Comparison of ENCODE assay signal across 9 cellular contexts in genomic region chr21:33078907-33079582, GRCh38. TPM values are rescaled to one million over a fixed set of nuclear protein-coding genes. Genes with fewer than 3 reads are reported as not detected.
DNase-seq lines count a peak whose midpoint lies in the region; ATAC-seq and TF ChIP-seq lines count a peak whose summit lies in the region.
"Had no signal": no experiment of that assay in that cellular context is flagged by ENCODE, and none has a peak within 500 bp of the region (broad histone marks: within the 10 kb centered on the region; RNA-seq: fewer than 3 reads in every experiment).

No MANE protein-coding gene starts in this region.

- H3K27ac ChIP-seq in naive thymus-derived CD4-positive, alpha-beta T cell (ENCODE audit: low read depth, low read length): no peak overlapping the region
- no peak overlapping the region for H3K27ac ChIP-seq in ovary

- H3K4me1 Mint-ChIP-seq in naive thymus-derived CD4-positive, alpha-beta T cell: peaks cover 0 to 8% (median 0%) of the 10 kb centered on the region in 7 donors
- H3K4me1 Mint-ChIP-seq in glutamatergic neuron (ENCODE audit: low read depth, unreplicated experiment): peaks cover 10% of the 10 kb centered on the region

- TF ChIP-seq EP300 in ovary (IDR thresholded peaks at IDR 0.05): no peak

- H3K36me3 ChIP-seq in naive thymus-derived CD4-positive, alpha-beta T cell (ENCODE audit: control insufficient read depth in 2 of 3, insufficient read depth in 3 of 3, low read length in 3 of 3): no peaks in the 10 kb centered on the region
- no peaks in the 10 kb centered on the region for H3K36me3 ChIP-seq in ovary

- POLR2A ChIA-PET in naive thymus-derived CD4-positive, alpha-beta T cell (lab: Charles Lee): no interaction called here

- peaks cover 14 to 43% (median 26%) of the 10 kb centered on the region in 5 donors for H3K27me3 Mint-ChIP-seq in naive thymus-derived CD4-positive, alpha-beta T cell
- H3K27me3 Mint-ChIP-seq in glutamatergic neuron (ENCODE audit: unreplicated experiment): peaks cover 6% of the 10 kb centered on the region

- H3K27ac Mint-ChIP-seq in naive thymus-derived CD4-positive, alpha-beta T cell: no peak overlapping the region
- H3K27ac Mint-ChIP-seq in glutamatergic neuron (ENCODE audit: unreplicated experiment): no peak overlapping the region

- H3K9me3 Mint-ChIP-seq in naive thymus-derived CD4-positive, alpha-beta T cell: no peaks in the 10 kb centered on the region
- peaks cover 6% of the 10 kb centered on the region for H3K9me3 Mint-ChIP-seq in glutamatergic neuron (ENCODE audit: unreplicated experiment)

- intact Hi-C loops in naive thymus-derived CD4-positive, alpha-beta T cell (cut with micrococcal nuclease): no loop called here
- intact Hi-C loops in ovary (cut with DNase I): no loop called here

- CTCF ChIA-PET in naive thymus-derived CD4-positive, alpha-beta T cell (lab: Charles Lee): no interaction called here

- 64 to 72% (median 68%) methylated on average over 10 of the region's 10 CpGs for WGBS in ovary, 3 donors

- ATAC-seq in HG02610 (IDR thresholded peaks at IDR 0.05; ENCODE audit: unreplicated experiment): peak; percentile 98
- peak; percentile 91 for ATAC-seq in naive thymus-derived CD4-positive, alpha-beta T cell

- peaks cover 0 to 3% (median 0%) of the 10 kb centered on the region in 5 donors for H3K36me3 Mint-ChIP-seq in naive thymus-derived CD4-positive, alpha-beta T cell
- no peaks in the 10 kb centered on the region for H3K36me3 Mint-ChIP-seq in glutamatergic neuron (ENCODE audit: unreplicated experiment)

- no peak for TF ChIP-seq POLR2A in ovary (IDR thresholded peaks at IDR 0.05)

- in situ Hi-C loops in astrocyte of the cerebellum (cut with HindIII; ENCODE audit: low sequenced_read_pairs): no loop called here

- TF ChIP-seq CTCF in astrocyte of the cerebellum (IDR thresholded peaks at IDR 0.05; ENCODE audit: low read depth, low read length, missing control alignments): no peak
- TF ChIP-seq CTCF in glutamatergic neuron (IDR thresholded peaks at IDR 0.05; ENCODE audit: partially characterized antibody, unreplicated experiment): no peak
- TF ChIP-seq CTCF in ovary (IDR thresholded peaks at IDR 0.05): no peak

- peak; percentile 42 for DNase-seq in stimulated activated CD4-positive, alpha-beta T cell treated with anti-CD3 and anti-CD28 coated beads, Interleukin-1b, Interleukin-23, amount 100 ng/mL, for 48 hours
- DNase-seq in stimulated activated CD4-positive, alpha-beta T cell treated with anti-CD3 and anti-CD28 coated beads, Interleukin-4, amount 100 ng/mL, for 1 hour: no peak
- DNase-seq in MV-4-11 (lab: John Stamatoyannopoulos, UW) (peak; percentile 95), astrocyte of the cerebellum (ENCODE audit: low read depth) (peak; percentile 26), glutamatergic neuron (no peak), ovary (no peak)
- DNase-seq in naive thymus-derived CD4-positive, alpha-beta T cell: no peak

- H3K4me1 ChIP-seq in naive thymus-derived CD4-positive, alpha-beta T cell (ENCODE audit: control insufficient read depth in 2 of 2, insufficient read depth in 2 of 2, low read length in 2 of 2): no peaks in the 10 kb centered on the region
- no peaks in the 10 kb centered on the region for H3K4me1 ChIP-seq in ovary (ENCODE audit: insufficient read depth)

- no peaks in the 10 kb centered on the region for H3K9me3 ChIP-seq in naive thymus-derived CD4-positive, alpha-beta T cell (ENCODE audit: control insufficient read depth in 2 of 3, low read length in 3 of 3)
- no peaks in the 10 kb centered on the region for H3K9me3 ChIP-seq in ovary

- H3K4me3 ChIP-seq in astrocyte of the cerebellum (ENCODE audit: low read depth, low read length) (no peak overlapping the region), ovary (no peak overlapping the region)
- H3K4me3 ChIP-seq in naive thymus-derived CD4-positive, alpha-beta T cell (ENCODE audit: low read length): no peak overlapping the region

- no peak overlapping the region for H3K4me3 Mint-ChIP-seq in naive thymus-derived CD4-positive, alpha-beta T cell
- H3K4me3 Mint-ChIP-seq in glutamatergic neuron (ENCODE audit: unreplicated experiment): no peak overlapping the region

- H3K27me3 ChIP-seq in naive thymus-derived CD4-positive, alpha-beta T cell (ENCODE audit: control insufficient read depth in 2 of 2, insufficient read depth in 2 of 2, low read length in 2 of 2): no peaks in the 10 kb centered on the region
- no peaks in the 10 kb centered on the region for H3K27me3 ChIP-seq in ovary

RNA-seq across cellular contexts. Expression of gene OLIG1, which starts 9.1 kb away (rescaled TPM):
- total RNA-seq in naive thymus-derived CD4-positive, alpha-beta T cell: 1 to 10 TPM in 1 of 5 experiments, under 1 TPM in 1, not detected in 3; 0.34 to 9.3 TPM
- polyA plus RNA-seq in naive thymus-derived CD4-positive, alpha-beta T cell: not detected
- total RNA-seq in glutamatergic neuron (ENCODE audit: unreplicated experiment): 14.2 TPM
- total RNA-seq in ovary: not detected
- not detected for polyA plus RNA-seq in ovary
- total RNA-seq: glomerular endothelial cell had no signal

RNA-seq across cellular contexts. Expression of gene OLIG2, which starts 53.3 kb away (rescaled TPM):
- total RNA-seq in naive thymus-derived CD4-positive, alpha-beta T cell: not detected
- not detected for polyA plus RNA-seq in naive thymus-derived CD4-positive, alpha-beta T cell
- total RNA-seq in glutamatergic neuron (ENCODE audit: unreplicated experiment): 21.4 TPM
- not detected for total RNA-seq in ovary
- polyA plus RNA-seq in ovary: not detected
- total RNA-seq: glomerular endothelial cell had no signal

Comparison
In these comparisons a context has a peak if more than half of its experiments do, and no peak if none do; other contexts are left out.
1. DNase-seq: peak in stimulated activated CD4-positive, alpha-beta T cell treated with anti-CD3 and anti-CD28 coated beads, Interleukin-1b, Interleukin-23, amount 100 ng/mL, for 48 hours (single experiment), MV-4-11 (single experiment) and astrocyte of the cerebellum (single experiment); none in stimulated activated CD4-positive, alpha-beta T cell treated with anti-CD3 and anti-CD28 coated beads, Interleukin-4, amount 100 ng/mL, for 1 hour (single experiment), naive thymus-derived CD4-positive, alpha-beta T cell (0 of 9), glutamatergic neuron (single experiment) and ovary (0 of 5).
2. RNA of gene OLIG2, which starts 53.3 kb away (total RNA-seq): 21.4 TPM in glutamatergic neuron (single experiment); not detected in naive thymus-derived CD4-positive, alpha-beta T cell and not detected in ovary; every median in the first group is over 10 times any median in the second.